ENCODE assay signal across 19 cellular contexts in genomic region chr21:18477059-18477458, GRCh38.
"Had no signal": no experiment of that assay in that cellular context is flagged by ENCODE, and none has a peak within 500 bp of the region (broad histone marks: within the 10 kb centered on the region; RNA-seq: fewer than 3 reads in every experiment).

No MANE protein-coding gene starts in this region.

- H3K27ac Mint-ChIP-seq: endodermal cell; naive thymus-derived CD8-positive, alpha-beta T cell; type B pancreatic cell had no signal

- H3K4me3 Mint-ChIP-seq: endodermal cell; naive thymus-derived CD8-positive, alpha-beta T cell; neural crest cell; type B pancreatic cell had no signal

- H3K4me1 Mint-ChIP-seq: endodermal cell; naive thymus-derived CD8-positive, alpha-beta T cell; neural crest cell had no signal

- DNase-seq: colonic mucosa; dermis blood vessel endothelial cell; effector CD4-positive, alpha-beta T cell; endodermal cell; erythroblast; foreskin keratinocyte; head of caudate nucleus; kidney; left colon; mucosa of descending colon; naive thymus-derived CD8-positive, alpha-beta T cell; posterior cingulate gyrus; stimulated activated CD4-positive, alpha-beta T cell treated with anti-CD3 and anti-CD28 coated beads, Interleukin-12 subunit alpha, Interleukin-12 subunit beta, amount 100 ng/mL, for 4 hours; stimulated activated naive CD4-positive, alpha-beta T cell; stomach; substantia nigra; uterus had no signal

- H3K9me3 Mint-ChIP-seq: type B pancreatic cell had no signal

- H3K27me3 Mint-ChIP-seq: naive thymus-derived CD8-positive, alpha-beta T cell; type B pancreatic cell had no signal

- H3K36me3 Mint-ChIP-seq: naive thymus-derived CD8-positive, alpha-beta T cell; type B pancreatic cell had no signal
